8 cellular contexts compared by ENCODE assay signal in genomic region chr3:23685484-23686258, GRCh38.
DNase-seq lines count a peak whose midpoint lies in the region; ATAC-seq and TF ChIP-seq lines count a peak whose summit lies in the region.

No MANE protein-coding gene starts in this region.

- H3K27ac ChIP-seq in Panc1 (ENCODE audit: low read length) (peak overlapping the region; percentile 83), fibroblast of lung (ENCODE audit: insufficient read depth, low read length) (peak overlapping the region; percentile 79), ovary (no peak overlapping the region)

- no peaks in the 10 kb centered on the region for H3K79me2 ChIP-seq in fibroblast of lung (ENCODE audit: control insufficient read depth, insufficient read depth, low read length)

- no peak for TF ChIP-seq POLR2A in ovary (IDR thresholded peaks at IDR 0.05)

- H2AFZ ChIP-seq in fibroblast of lung (ENCODE audit: low read length), result no peak overlapping the region

- BruUV-seq in Panc1 (replicated peaks; lab: Mats Ljungman, UMichigan), result no TSS peak

- no peaks in the 10 kb centered on the region for H4K20me1 ChIP-seq in fibroblast of lung (ENCODE audit: control insufficient read depth, extremely low read depth, insufficient read depth, low read length)

- H3K9me3 ChIP-seq in Panc1 (ENCODE audit: control insufficient read depth, insufficient read depth, low read depth, low read length), result 0 out of 2 replicates have a peak, but pooled peaks cover 2% of the 10 kb centered on the region
- no peaks in the 10 kb centered on the region for H3K9me3 ChIP-seq in fibroblast of lung (ENCODE audit: control insufficient read depth, insufficient read depth, low read depth, low read length)
- H3K9me3 ChIP-seq in ovary, result no peaks in the 10 kb centered on the region

- POLR2A ChIA-PET in Panc1 (lab: Charles Lee), result no interaction called here

- DNase-seq in activated T-cell treated with anti-CD3 and anti-CD28 coated beads for 48 hours (ENCODE audit: low read depth), result peak; percentile 14
- no peak for DNase-seq in activated T-cell treated with anti-CD3 and anti-CD28 coated beads for 4 hours
- peak; percentile 94 for DNase-seq in Panc1 (ENCODE audit: low read depth, low spot score)
- peak; percentile 98 to 99 for DNase-seq in fibroblast of lung (ENCODE audit: low read depth in 2 of 2)
- DNase-seq in ovary, result peak; percentile 52 to 79 (median 55)
- DNase-seq in effector CD4-positive, alpha-beta T cell, result no peak

- CTCF ChIA-PET in Panc1 (lab: Charles Lee), result no interaction called here

- no peak for TF ChIP-seq EP300 in ovary (IDR thresholded peaks at IDR 0.05)

- intact Hi-C loops in Panc1 (cut with micrococcal nuclease; ENCODE audit: unreplicated experiment), result no loop called here
- intact Hi-C loops in ovary (cut with DNase I), result no loop called here

- H3K4me3 ChIP-seq in Panc1 (ENCODE audit: low read depth in 2 of 2, low read length in 2 of 2) (peak overlapping the region in 1 of 2 experiments; percentile 26; a peak in 1 of 4 replicates), fibroblast of lung (replicated peaks in 1 of 4; ENCODE audit: control extremely low read depth in 1 of 4, insufficient read depth in 1 of 4, low read depth in 3 of 4, low read length in 4 of 4) (no peak overlapping the region), ovary (no peak overlapping the region)

- ATAC-seq in Panc1 (peak; percentile 98), HG03108 (IDR thresholded peaks at IDR 0.05; ENCODE audit: unreplicated experiment) (no peak), GM18861 (IDR thresholded peaks at IDR 0.05; ENCODE audit: unreplicated experiment) (no peak)

- H3K4me1 ChIP-seq in Panc1 (ENCODE audit: control insufficient read depth, insufficient read depth, low read length) (peaks cover 23% of the 10 kb centered on the region), fibroblast of lung (ENCODE audit: control insufficient read depth, extremely low read depth, insufficient read depth, low read length) (peaks cover 12% of the 10 kb centered on the region), ovary (ENCODE audit: insufficient read depth) (peaks cover 3% of the 10 kb centered on the region)

- no peaks in the 10 kb centered on the region for H3K36me3 ChIP-seq in Panc1 (ENCODE audit: control insufficient read depth, insufficient read depth, low read length)
- H3K36me3 ChIP-seq in fibroblast of lung (ENCODE audit: control insufficient read depth, insufficient read depth, low read length), result no peaks in the 10 kb centered on the region
- no peaks in the 10 kb centered on the region for H3K36me3 ChIP-seq in ovary

- peak overlapping the region; percentile 32 for H3K4me2 ChIP-seq in fibroblast of lung (ENCODE audit: extremely low read depth, insufficient read depth, low read length)

- TF ChIP-seq CTCF in Panc1 (IDR thresholded peaks at IDR 0.05) (no peak), fibroblast of lung (conservative IDR thresholded peaks at IDR 0.05 in 1 of 2, IDR thresholded peaks at IDR 0.05 in 1 of 2; ENCODE audit: low read depth in 1 of 2, low read length in 2 of 2) (no peak), ovary (IDR thresholded peaks at IDR 0.05) (no peak)

- 42 to 51% (median 45%) methylated on average over 10 of the region's 10 CpGs for WGBS in ovary, 3 donors

- in situ Hi-C loops in Panc1 (cut with HindIII; ENCODE audit: low pct_unique_long_range_greater_than_20kb, low sequenced_read_pairs), result no loop called here

- no peaks in the 10 kb centered on the region for H3K27me3 ChIP-seq in Panc1 (ENCODE audit: control insufficient read depth, insufficient read depth, low read length)
- no peaks in the 10 kb centered on the region for H3K27me3 ChIP-seq in fibroblast of lung (ENCODE audit: control insufficient read depth, insufficient read depth, low read length)
- no peaks in the 10 kb centered on the region for H3K27me3 ChIP-seq in ovary

- no peak overlapping the region for H3K9ac ChIP-seq in fibroblast of lung (ENCODE audit: insufficient read depth, low read length)

Comparison
In these comparisons a context has a peak if more than half of its experiments do, and no peak if none do; other contexts are left out.
1. DNase-seq: peak in activated T-cell treated with anti-CD3 and anti-CD28 coated beads for 48 hours (single experiment), Panc1 (single experiment), fibroblast of lung (2 of 2) and ovary (5 of 5); none in activated T-cell treated with anti-CD3 and anti-CD28 coated beads for 4 hours (single experiment) and effector CD4-positive, alpha-beta T cell (single experiment).
2. H3K27ac ChIP-seq: peak in Panc1 (single experiment) and fibroblast of lung (single experiment); none in ovary (0 of 2).